Comparison of ENCODE assay signal across 25 cellular contexts in genomic region chr4:158458271-158458895, GRCh38.
"Had no signal": no experiment of that assay in that cellular context is flagged by ENCODE, and none has a peak within 500 bp of the region (broad histone marks: within the 10 kb centered on the region; RNA-seq: fewer than 3 reads in every experiment).

No MANE protein-coding gene starts in this region.

- H3K4me3 Mint-ChIP-seq: memory B cell; mesothelial cell of epicardium; naive B cell; natural killer cell treated with Interleukin-12 subunit alpha and Interleukin-12 subunit beta and Interleukin-15 and Interleukin-18, amount 100 ng/mL, for 72 hours; neural progenitor cell; stimulated activated naive B cell treated with anti-CD40 and anti-IgM and Interleukin-4, amounts not matched to agents 10 μg/mL and 1 μg/mL and 100 μg/mL, for 72 hours; stimulated activated naive CD8-positive, alpha-beta T cell treated with anti-CD3 and anti-CD28 coated beads, Interleukin-15, Interleukin-2, amounts not matched to agents 100 ng/mL and 50 ng/mL, for 24 hours had no signal

- H3K27me3 Mint-ChIP-seq: memory B cell; naive B cell; natural killer cell treated with Interleukin-12 subunit alpha and Interleukin-12 subunit beta and Interleukin-15 and Interleukin-18, amount 100 ng/mL, for 72 hours; stimulated activated naive B cell treated with anti-CD40 and anti-IgM and Interleukin-4, amounts not matched to agents 10 μg/mL and 1 μg/mL and 100 μg/mL, for 72 hours; stimulated activated naive CD8-positive, alpha-beta T cell treated with anti-CD3 and anti-CD28 coated beads, Interleukin-15, Interleukin-2, amounts not matched to agents 100 ng/mL and 50 ng/mL, for 24 hours had no signal

- H3K9me3 ChIP-seq: esophagus muscularis mucosa, lower lobe of right lung, mucosa of descending colon, prostate gland, right atrium auricular region, thoracic aorta, tibial nerve, upper lobe of right lung, vagina had no signal

- H3K36me3 ChIP-seq: esophagus muscularis mucosa, heart right ventricle, lower lobe of right lung, neural progenitor cell, prostate gland, right atrium auricular region, thoracic aorta, tibial nerve, upper lobe of right lung, vagina had no signal

- H3K27me3 ChIP-seq: dorsolateral prefrontal cortex, esophagus muscularis mucosa, heart right ventricle, neural progenitor cell, right atrium auricular region, tibial nerve, upper lobe of right lung, vagina had no signal

- H3K4me3 ChIP-seq: dorsolateral prefrontal cortex, esophagus muscularis mucosa, heart right ventricle, lower lobe of right lung, mucosa of descending colon, neural progenitor cell, prostate gland, right atrium auricular region, thoracic aorta, tibial nerve, upper lobe of right lung, vagina had no signal

- H3K36me3 Mint-ChIP-seq: memory B cell; mesothelial cell of epicardium; naive B cell; natural killer cell treated with Interleukin-12 subunit alpha and Interleukin-12 subunit beta and Interleukin-15 and Interleukin-18, amount 100 ng/mL, for 72 hours; neural progenitor cell; stimulated activated naive B cell treated with anti-CD40 and anti-IgM and Interleukin-4, amounts not matched to agents 10 μg/mL and 1 μg/mL and 100 μg/mL, for 72 hours had no signal

- H3K27ac Mint-ChIP-seq: memory B cell; mesothelial cell of epicardium; naive B cell; natural killer cell treated with Interleukin-12 subunit alpha and Interleukin-12 subunit beta and Interleukin-15 and Interleukin-18, amount 100 ng/mL, for 72 hours; neural progenitor cell; stimulated activated naive B cell treated with anti-CD40 and anti-IgM and Interleukin-4, amounts not matched to agents 10 μg/mL and 1 μg/mL and 100 μg/mL, for 72 hours; stimulated activated naive CD8-positive, alpha-beta T cell treated with anti-CD3 and anti-CD28 coated beads, Interleukin-15, Interleukin-2, amounts not matched to agents 100 ng/mL and 50 ng/mL, for 24 hours had no signal

- H3K4me1 ChIP-seq: esophagus muscularis mucosa, heart right ventricle, lower lobe of right lung, neural progenitor cell, prostate gland, right atrium auricular region, tibial nerve, upper lobe of right lung, vagina had no signal

- H3K4me1 Mint-ChIP-seq: memory B cell; mesothelial cell of epicardium; naive B cell; neural progenitor cell; stimulated activated naive B cell treated with anti-CD40 and anti-IgM and Interleukin-4, amounts not matched to agents 10 μg/mL and 1 μg/mL and 100 μg/mL, for 72 hours had no signal

- DNase-seq: dorsolateral prefrontal cortex; effector CD4-positive, alpha-beta T cell; foreskin melanocyte; glutamatergic neuron; heart right ventricle; hippocampal formation; left ventricle myocardium superior; lower lobe of right lung; mucosa of descending colon; naive B cell; stimulated activated CD4-positive, alpha-beta T cell treated with anti-CD3 and anti-CD28 coated beads, Interleukin-4, amount 100 ng/mL, for 4 hours; stimulated activated naive B cell treated with anti-CD40 and anti-IgM and Interleukin-4, amounts not matched to agents 10 μg/mL and 1 μg/mL and 100 μg/mL, for 72 hours; upper lobe of right lung had no signal

- ATAC-seq: heart right ventricle; left ventricle myocardium superior; lower lobe of right lung; mucosa of descending colon; natural killer cell treated with Interleukin-12 subunit alpha and Interleukin-12 subunit beta and Interleukin-15 and Interleukin-18, amount 100 ng/mL, for 72 hours; sciatic nerve; stimulated activated naive B cell treated with anti-CD40 and anti-IgM and Interleukin-4, amounts not matched to agents 10 μg/mL and 1 μg/mL and 100 μg/mL, for 72 hours; upper lobe of right lung had no signal

- H2AFZ ChIP-seq: neural progenitor cell had no signal

- H3K9me3 Mint-ChIP-seq: neural progenitor cell had no signal

- H3K4me2 ChIP-seq: neural progenitor cell had no signal

- H3K27ac ChIP-seq: dorsolateral prefrontal cortex, esophagus muscularis mucosa, heart right ventricle, lower lobe of right lung, neural progenitor cell, prostate gland, right atrium auricular region, thoracic aorta, tibial nerve, upper lobe of right lung, vagina had no signal
